Comparison of ENCODE assay signal across 8 cellular contexts in the genomic region with DNA sequence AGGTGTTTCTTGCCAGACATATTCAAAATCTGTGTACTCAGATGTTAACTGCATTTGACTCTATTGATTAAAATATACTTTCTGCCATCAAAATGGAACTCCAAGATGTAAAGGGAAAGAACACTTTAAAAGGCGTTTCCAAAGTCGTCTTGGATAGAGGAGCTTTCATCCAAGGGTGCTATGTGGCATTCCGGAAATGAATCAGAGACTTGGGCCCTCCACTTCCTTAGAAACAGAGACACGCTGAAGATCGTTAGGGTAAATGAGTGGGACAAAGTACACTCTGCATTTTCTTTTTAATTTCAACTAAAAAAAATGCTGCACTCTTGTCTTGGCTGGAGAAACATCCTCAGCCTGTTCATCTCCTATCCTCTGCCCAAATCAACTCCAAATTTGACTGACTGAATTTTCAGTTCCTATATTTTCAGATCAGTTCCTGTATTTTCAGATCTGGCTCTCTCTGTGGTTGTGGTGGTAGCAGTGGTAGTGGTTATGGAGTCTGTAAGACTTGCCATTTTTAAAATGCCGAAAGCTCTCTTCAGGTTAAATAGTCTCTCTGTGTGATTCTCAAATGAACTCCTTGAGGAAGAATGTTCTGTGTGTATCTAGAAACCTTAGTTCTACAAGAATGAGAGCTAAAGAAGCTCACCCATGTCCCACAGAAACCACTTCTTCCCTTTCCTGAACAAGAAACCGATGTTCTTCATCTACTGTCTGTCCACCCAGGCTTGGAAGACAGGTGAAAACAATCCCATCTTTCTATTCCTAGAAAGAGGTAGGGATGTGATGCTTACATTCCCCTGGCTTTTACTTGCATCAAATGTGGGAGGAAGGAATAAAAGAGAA.
A peak's percentile ranks its signal among the peaks of the same experiment; 100 is the strongest.
DNase-seq lines count a peak whose midpoint lies in the region; ATAC-seq, FAIRE-seq and TF ChIP-seq lines count a peak whose summit lies in the region.

No MANE protein-coding gene starts in this region.

- H3K27ac ChIP-seq in spleen = no peak overlapping the region

- TF ChIP-seq CTCF in spleen (IDR thresholded peaks at IDR 0.05 in 8 of 11, conservative IDR thresholded peaks at IDR 0.05 in 3 of 11) = no peak

- ATAC-seq in GM19372 (IDR thresholded peaks at IDR 0.05; ENCODE audit: low read depth, unreplicated experiment) = peak; percentile 79
- peak; percentile 73 for ATAC-seq in HG03064 (IDR thresholded peaks at IDR 0.05; ENCODE audit: low read depth, unreplicated experiment)

- DNase-seq in A172 (ENCODE audit: low spot score) (peak; percentile 65), OCI-M1 (lab: John Stamatoyannopoulos, UW) (peak; percentile 7), posterior cingulate gyrus (no peak), spleen (no peak), frontal cortex (ENCODE audit: low spot score in 2 of 2) (no peak), NCI-H2107 (lab: John Stamatoyannopoulos, UW) (no peak)

- no peak for TF ChIP-seq POLR2A in spleen (IDR thresholded peaks at IDR 0.05)

- H3K27me3 ChIP-seq in spleen (replicated peaks in 1 of 7) = no peaks in the 10 kb centered on the region

- intact Hi-C loops in posterior cingulate gyrus (cut with DNase I) = no loop called here
- intact Hi-C loops in spleen (cut with DNase I; ENCODE audit: low total_unique reads) = no loop called here

- WGBS in spleen, 5 donors = 62 to 70% (median 68%) methylated on average over 7 of the region's 7 CpGs

- H3K4me3 ChIP-seq in spleen = no peak overlapping the region

- FAIRE-seq in frontal cortex (lab: Jason Lieb, UNC) = no peak

- no peaks in the 10 kb centered on the region for H3K36me3 ChIP-seq in spleen

- H3K9me3 ChIP-seq in spleen = no peaks in the 10 kb centered on the region

- peaks cover 0 to 23% (median 14%) of the 10 kb centered on the region in 6 donors for H3K4me1 ChIP-seq in spleen

Comparison
In these comparisons a context has a peak if more than half of its experiments do, and no peak if none do; other contexts are left out.
1. DNase-seq: peak in A172 (single experiment) and OCI-M1 (single experiment); none in posterior cingulate gyrus (0 of 10), spleen (single experiment), frontal cortex (0 of 2) and NCI-H2107 (single experiment).